8 cellular contexts compared by ENCODE assay signal in the genomic region with DNA sequence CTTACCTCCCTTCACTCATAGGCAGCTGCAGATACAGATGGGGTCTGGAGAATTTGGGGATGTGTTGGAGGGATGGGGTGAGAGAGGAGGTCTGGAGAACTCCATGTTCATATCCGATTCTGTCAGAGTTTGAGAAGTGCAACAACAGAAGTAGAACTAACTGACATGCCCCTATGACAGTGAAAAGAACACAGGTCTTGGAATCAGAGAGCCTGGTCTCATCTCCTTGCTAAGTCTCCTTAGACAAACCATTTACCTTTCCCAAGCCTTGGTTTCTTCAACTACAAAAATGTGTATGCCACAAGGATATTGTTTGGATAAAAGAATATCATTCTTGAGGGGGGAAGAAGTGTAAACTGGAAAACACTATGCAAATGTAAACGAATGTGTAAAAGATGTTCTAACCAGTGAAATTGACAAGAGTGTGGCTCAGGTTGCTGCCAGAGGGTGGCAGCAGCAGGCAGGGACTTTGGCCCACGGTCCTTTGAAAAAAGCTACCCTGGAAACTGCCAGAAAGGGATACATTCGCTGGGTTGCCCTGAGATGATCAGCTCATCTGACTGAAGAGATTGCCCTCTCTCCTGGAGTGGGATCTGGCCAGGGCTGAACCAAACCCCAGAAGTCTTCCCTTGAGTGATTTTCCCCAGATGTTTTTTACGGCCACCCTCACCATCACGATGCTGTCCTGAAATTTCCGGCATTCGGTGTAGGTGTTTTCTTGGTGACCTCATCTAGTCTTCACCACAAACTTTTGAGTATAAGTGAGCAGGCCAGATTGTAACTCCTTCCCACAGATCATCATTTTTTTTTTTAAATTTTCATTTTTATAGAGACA. TPM values are rescaled to one million over a fixed set of nuclear protein-coding genes. Genes with fewer than 3 reads are reported as not detected.
DNase-seq lines count a peak whose midpoint lies in the region; ATAC-seq and TF ChIP-seq lines count a peak whose summit lies in the region.

No MANE protein-coding gene starts in this region.

- no CpG with 5 or more reads among the region's 8 CpGs for WGBS in mesendoderm (ENCODE audit: extremely low coverage, insufficient coverage, low lambda C conversion rate)

- no peak overlapping the region for H4K8ac ChIP-seq in mesendoderm (ENCODE audit: low read depth, low read length)

- no peaks in the 10 kb centered on the region for H3K27me3 ChIP-seq in dorsolateral prefrontal cortex
- H3K27me3 ChIP-seq in mesendoderm (ENCODE audit: insufficient read depth, low read length, poor library complexity), result no peaks in the 10 kb centered on the region

- H3K36me3 ChIP-seq in mesendoderm (ENCODE audit: control insufficient read depth, insufficient read depth, low read length), result no peaks in the 10 kb centered on the region

- H3K18ac ChIP-seq in mesendoderm (ENCODE audit: low read length), result no peak overlapping the region

- no peak overlapping the region for H4K5ac ChIP-seq in mesendoderm (ENCODE audit: low read length)

- H3K4me1 ChIP-seq in mesendoderm (ENCODE audit: control insufficient read depth, low read depth, low read length), result no peaks in the 10 kb centered on the region

- H2AK5ac ChIP-seq in mesendoderm (ENCODE audit: low read length), result no peak overlapping the region

- no peak overlapping the region for H3K4me3 ChIP-seq in dorsolateral prefrontal cortex
- no peak overlapping the region for H3K4me3 ChIP-seq in mesendoderm (ENCODE audit: low read length)

- peak; percentile 40 for ATAC-seq in HG03095 (IDR thresholded peaks at IDR 0.05; ENCODE audit: unreplicated experiment)

- peak; percentile 18 for DNase-seq in NCI-H2029 treated with DMSO at 0.1 percent for 48 hours (lab: John Stamatoyannopoulos, UW)
- no peak for DNase-seq in NCI-H2029 (lab: John Stamatoyannopoulos, UW)
- peak; percentile 12 for DNase-seq in NCI-H510A (lab: John Stamatoyannopoulos, UW)
- peak; percentile 60 to 66 for DNase-seq in activated CD4-positive, alpha-beta T cell treated with anti-CD3 and anti-CD28 coated beads, Interleukin-2, amount 50 U/mL, for 24 hours (ENCODE audit: low read depth in 1 of 2, low spot score in 1 of 2)
- DNase-seq in dorsolateral prefrontal cortex, result peak in 8 of 10 donors; percentile 7 to 75 (median 54)
- DNase-seq in mesendoderm, result peak; percentile 68
- DNase-seq in stimulated activated CD8-positive, alpha-beta memory T cell treated with anti-CD3 and anti-CD28 coated beads, Interleukin-4, amount 100 ng/mL, for 24 hours (ENCODE audit: low read depth), result peak; percentile 60

- no peak overlapping the region for H2BK5ac ChIP-seq in mesendoderm (ENCODE audit: low read length)

- H3K27ac ChIP-seq in dorsolateral prefrontal cortex (no peak overlapping the region), mesendoderm (ENCODE audit: low read depth, low read length) (no peak overlapping the region)

- no peak overlapping the region for H3K56ac ChIP-seq in mesendoderm (ENCODE audit: low read length)

- no peaks in the 10 kb centered on the region for H3K79me2 ChIP-seq in mesendoderm (ENCODE audit: control insufficient read depth, insufficient read depth, low read length)

- H3K4me2 ChIP-seq in mesendoderm (ENCODE audit: low read length), result no peak overlapping the region

- H3K23ac ChIP-seq in mesendoderm (ENCODE audit: low read length), result no peak overlapping the region

- intact Hi-C loops in dorsolateral prefrontal cortex (cut with DNase I), result loop anchor here (2.0 to 10.0 kb wide), 3 partner anchors 315 to 558 kb away; no protein-coding TSS in a partner anchor

- H3K9ac ChIP-seq in mesendoderm (ENCODE audit: low read length), result no peak overlapping the region

- no peak overlapping the region for H2BK15ac ChIP-seq in mesendoderm (replicated peaks; ENCODE audit: low read depth)

- peak; percentile 38 to 85 (median 75) for TF ChIP-seq CTCF in dorsolateral prefrontal cortex (IDR thresholded peaks at IDR 0.05 in 54 of 56, conservative IDR thresholded peaks at IDR 0.05 in 2 of 56; ENCODE audit: low read depth in 1 of 56, partially characterized antibody in 56 of 56)

- no peaks in the 10 kb centered on the region for H3K79me1 ChIP-seq in mesendoderm (ENCODE audit: low read length)

- no peak overlapping the region for H2BK120ac ChIP-seq in mesendoderm (ENCODE audit: low read depth, low read length)

- H3K4ac ChIP-seq in mesendoderm (ENCODE audit: low read depth, low read length), result no peak overlapping the region

RNA-seq across cellular contexts. Expression of gene CD2, which starts 17.0 kb away (rescaled TPM):
- 1 to 10 TPM in 8 of 120 experiments, under 1 TPM in 23, not detected in 89; 0.26 to 2.6 (median 0.51) TPM for total RNA-seq in dorsolateral prefrontal cortex
- not detected for polyA plus RNA-seq in mesendoderm (2013, experiment 1 of 2)
- not detected for polyA plus RNA-seq in mesendoderm (2013, experiment 2 of 2)
